In the genomic region with DNA sequence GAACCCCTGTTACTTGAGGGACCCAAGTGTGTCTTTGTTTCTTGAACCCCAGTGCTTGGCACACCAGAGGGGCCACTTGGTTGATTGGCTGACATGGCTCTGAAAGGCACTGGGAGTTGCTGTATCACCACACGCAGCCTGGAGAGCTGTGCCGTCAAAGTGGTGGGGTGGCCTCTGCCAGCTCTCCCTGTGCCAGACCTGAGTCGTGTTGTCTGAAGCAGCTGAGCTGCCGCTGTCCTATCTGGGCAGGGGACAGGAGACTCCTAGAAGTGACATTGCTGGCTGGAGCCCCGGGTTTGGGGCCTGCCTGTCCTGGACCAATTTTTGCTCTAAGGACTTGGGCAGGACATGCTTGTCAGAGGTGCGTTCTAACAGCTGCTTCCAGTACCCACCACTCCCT, we compare ENCODE assay signal across 29 cellular contexts. TPM values are rescaled to one million over a fixed set of nuclear protein-coding genes. Genes with fewer than 3 reads are reported as not detected.
DNase-seq lines count a peak whose midpoint lies in the region; ATAC-seq, FAIRE-seq and TF ChIP-seq lines count a peak whose summit lies in the region.
"Had no signal": no experiment of that assay in that cellular context is flagged by ENCODE, and none has a peak within 500 bp of the region (broad histone marks: within the 10 kb centered on the region; RNA-seq: fewer than 3 reads in every experiment).

No MANE protein-coding gene starts in this region.

- H3K18ac ChIP-seq in H1 (ENCODE audit: extremely low read depth, low read length): no peak overlapping the region

- H4K91ac ChIP-seq in H1 (replicated peaks; ENCODE audit: insufficient read length, low read length): no peak overlapping the region

- H2AK5ac ChIP-seq in H1 (ENCODE audit: low read depth, low read length): no peak overlapping the region

- H3K79me1 ChIP-seq in H1 (ENCODE audit: low read depth, low read length): no peaks in the 10 kb centered on the region

- no peak overlapping the region for H3K4me3 ChIP-seq in SK-N-MC
- H3K4me3 ChIP-seq in H1 (ENCODE audit: extremely low read depth in 1 of 4, insufficient read depth in 2 of 4, low read depth in 3 of 4, low read length in 4 of 4): no peak overlapping the region
- no peak overlapping the region for H3K4me3 ChIP-seq in thyroid gland (replicated peaks in 1 of 3)
- H3K4me3 ChIP-seq in aorta (ENCODE audit: low read length in 2 of 2): no peak overlapping the region
- H3K4me3 ChIP-seq: breast epithelium, esophagus squamous epithelium, hepatocyte, skin epidermis, stomach had no signal

- no peak for TF ChIP-seq EP300 in H1 (IDR thresholded peaks at IDR 0.05; ENCODE audit: borderline replicate concordance in 1 of 2, low read depth in 2 of 2, low read length in 2 of 2)

- WGBS in H1 (ENCODE audit: extremely low coverage in 1 of 2, insufficient coverage in 1 of 2, insufficient read length in 1 of 2, insufficient replicate concordance in 2 of 2, low coverage in 1 of 2, low lambda C conversion rate in 2 of 2, missing lambda C conversion rate in 1 of 2), 2 experiments: 92% methylated on average over 6 of the region's 6 CpGs; no CpG with 5 or more reads in 1 of the 2 experiments
- WGBS in thyroid gland, 2 donors: 22 to 59% methylated on average over 2 to 5 of the region's 6 CpGs
- WGBS in aorta, 2 donors: 64 to 65% methylated on average over 6 of the region's 6 CpGs

- no peaks in the 10 kb centered on the region for H3K9me3 ChIP-seq in SK-N-MC (ENCODE audit: low read depth, low read length)
- H3K9me3 ChIP-seq in H1 (ENCODE audit: insufficient read depth in 2 of 2, low read depth in 1 of 2, low read length in 1 of 2): no peaks in the 10 kb centered on the region
- no peaks in the 10 kb centered on the region for H3K9me3 ChIP-seq in thyroid gland
- H3K9me3 ChIP-seq in aorta (ENCODE audit: control insufficient read depth, low read length): no peaks in the 10 kb centered on the region
- H3K9me3 ChIP-seq: breast epithelium, esophagus squamous epithelium, stomach had no signal

- no peak overlapping the region for H2BK20ac ChIP-seq in H1 (ENCODE audit: low read length)

- no peak overlapping the region for H3K27ac Mint-ChIP-seq in mesothelial cell of epicardium
- H3K27ac Mint-ChIP-seq: naive thymus-derived CD4-positive, alpha-beta T cell had no signal

- TF ChIP-seq POLR2A in H1 (IDR thresholded peaks at IDR 0.05; ENCODE audit: control extremely low read depth in 1 of 2, low read depth in 2 of 2, low read length in 2 of 2) (no peak), thyroid gland (IDR thresholded peaks at IDR 0.05) (peak in 1 of 2 donors; percentile 15)

- no peaks in the 10 kb centered on the region for H3K79me2 ChIP-seq in H1 (ENCODE audit: control insufficient read depth in 1 of 2, insufficient read depth in 2 of 2, low read length in 2 of 2)
- H3K79me2 ChIP-seq: hepatocyte had no signal

- no peak overlapping the region for H2BK12ac ChIP-seq in H1 (ENCODE audit: low read depth, low read length)

- no peak for FAIRE-seq in H1 (lab: Jason Lieb, UNC)

- H3K27ac ChIP-seq in SK-N-MC (peak overlapping the region; percentile 61; the same call in 1 of the 2 replicates), H1 (ENCODE audit: low read depth, low read length) (no peak overlapping the region), layer of hippocampus (ENCODE audit: low read depth, low read length) (peak overlapping the region; percentile 87), thyroid gland (peak overlapping the region in 2 of 3 donors; percentile 55 to 68), aorta (ENCODE audit: low read depth in 1 of 2, low read length in 2 of 2) (no peak overlapping the region)
- H3K27ac ChIP-seq: breast epithelium, esophagus squamous epithelium, hepatocyte, skin epidermis, stomach had no signal

- H3K36me3 Mint-ChIP-seq in mesothelial cell of epicardium: peaks cover 18% of the 10 kb centered on the region

- no peak for TF ChIP-seq CTCF in H1 (IDR thresholded peaks at IDR 0.05; ENCODE audit: control extremely low read depth in 1 of 3, insufficient read depth in 1 of 3, low read depth in 1 of 3, low read length in 3 of 3)
- TF ChIP-seq CTCF in thyroid gland (IDR thresholded peaks at IDR 0.05): no peak
- no peak for TF ChIP-seq CTCF in mesothelial cell of epicardium (IDR thresholded peaks at IDR 0.05; ENCODE audit: unreplicated experiment)

- TF ChIP-seq RAD21 in H1 (IDR thresholded peaks at IDR 0.05 in 1 of 2, conservative IDR thresholded peaks at IDR 0.05 in 1 of 2; ENCODE audit: low read depth in 2 of 2, low read length in 2 of 2): no peak

- 0 out of 7 replicates have a peak, but pooled peaks cover 0 to 3% (median 1%) of the 10 kb centered on the region in 4 experiments for H3K27me3 ChIP-seq in H1 (replicated peaks in 1 of 4; ENCODE audit: control insufficient read depth in 3 of 4, extremely low read depth in 1 of 4, insufficient read depth in 3 of 4, low read length in 3 of 4)
- H3K27me3 ChIP-seq in layer of hippocampus (ENCODE audit: control insufficient read depth, insufficient read depth, low read length): no peaks in the 10 kb centered on the region
- no peaks in the 10 kb centered on the region for H3K27me3 ChIP-seq in thyroid gland
- H3K27me3 ChIP-seq in aorta (ENCODE audit: control insufficient read depth in 1 of 2, insufficient read depth in 2 of 2, low read length in 1 of 2): no peaks in the 10 kb centered on the region
- H3K27me3 ChIP-seq: breast epithelium, hepatocyte had no signal

- intact Hi-C loops in thyroid gland (cut with DNase I): no loop called here
- intact Hi-C loops in aorta (cut with DNase I): no loop called here

- no peak overlapping the region for H3K4ac ChIP-seq in H1 (replicated peaks; ENCODE audit: insufficient read length, low read depth, low read length)

- peaks cover 0 to 3% of the 10 kb centered on the region in 2 experiments for H4K20me1 ChIP-seq in H1 (replicated peaks in 1 of 2; ENCODE audit: control insufficient read depth in 1 of 2, insufficient read depth in 2 of 2, low read length in 2 of 2)

- CTCF ChIA-PET in H1 (lab: Charles Lee; ENCODE audit: partially characterized antibody): interaction anchor here (0.8 to 4.1 kb wide), 4 partner anchors 9 to 77 kb away, joined by 3 to 18 read pairs (median 5); no protein-coding TSS in a partner anchor

- H3K4me1 ChIP-seq in H1 (replicated peaks in 1 of 4; ENCODE audit: control insufficient read depth in 3 of 4, insufficient read depth in 4 of 4, low read length in 3 of 4) (peaks cover 0 to under 1% (median 0%) of the 10 kb centered on the region in 4 experiments; a peak in 2 of 7 replicates), thyroid gland (peaks cover 0 to 17% of the 10 kb centered on the region in 2 donors), aorta (ENCODE audit: control insufficient read depth in 1 of 2, insufficient read depth in 2 of 2, low read length in 2 of 2) (no peaks in the 10 kb centered on the region)
- H3K4me1 ChIP-seq: breast epithelium had no signal

- ATAC-seq in aorta (ENCODE audit: low FRiP score): no peak
- ATAC-seq: HCT116; left lobe of liver; naive thymus-derived CD4-positive, alpha-beta T cell; PC-3 had no signal

- no peak overlapping the region for H2BK120ac ChIP-seq in H1 (replicated peaks; ENCODE audit: low read depth, low read length)

- H3K4me1 Mint-ChIP-seq in mesothelial cell of epicardium: peaks cover 7% of the 10 kb centered on the region

- peaks cover 18% of the 10 kb centered on the region for H3K27me3 Mint-ChIP-seq in mesothelial cell of epicardium (ENCODE audit: low read depth)
- H3K27me3 Mint-ChIP-seq: activated B cell treated with CpG ODN at 0.5 μM for 24 hours had no signal

- H4K5ac ChIP-seq in H1 (ENCODE audit: insufficient read length, low read depth, low read length): no peak overlapping the region

- no peaks in the 10 kb centered on the region for H3K9me3 Mint-ChIP-seq in mesothelial cell of epicardium
- H3K9me3 Mint-ChIP-seq: activated B cell treated with CpG ODN at 0.5 μM for 24 hours; naive thymus-derived CD4-positive, alpha-beta T cell had no signal

- DNase-seq in SK-N-MC (ENCODE audit: low read depth, low spot score): no peak
- no peak for DNase-seq in H1 (ENCODE audit: low read depth in 1 of 2, low spot score in 2 of 2)
- DNase-seq in thyroid gland: peak; percentile 65 to 70
- no peak for DNase-seq in aorta
- DNase-seq in NCI-H1417 treated with DMSO at 0.1 percent for 48 hours (lab: John Stamatoyannopoulos, UW): no peak
- no peak for DNase-seq in mesothelial cell of epicardium (ENCODE audit: low spot score in 2 of 2, unreplicated experiment in 2 of 2)
- DNase-seq: activated B cell treated with CpG ODN at 0.5 μM for 24 hours; activated CD4-positive, alpha-beta T cell treated with anti-CD3 and anti-CD28 coated beads, Interleukin-2, amount 50 U/mL, for 4 hours; activated naive CD4-positive, alpha-beta T cell treated with anti-CD3 and anti-CD28 coated beads, Interleukin-2, amount 50 U/mL, for 16 hours; amniotic stem cell; CD4-positive, CD25-positive, alpha-beta regulatory T cell; cortex of kidney; esophagus squamous epithelium; foreskin melanocyte; Karpas-422; naive thymus-derived CD4-positive, alpha-beta T cell; NCI-H146; NCI-H446 treated with DMSO at 0.1 percent for 48 hours; occipital lobe; PC-3; stomach; trophoblast cell had no signal

- no peak overlapping the region for H3K4me2 ChIP-seq in H1 (ENCODE audit: insufficient read depth in 1 of 2, low read depth in 2 of 2, low read length in 2 of 2)

- H2BK5ac ChIP-seq in H1 (ENCODE audit: low read depth, low read length): peak overlapping the region; percentile 35; the same call in 1 of the 2 replicates

- H3K23me2 ChIP-seq in H1 (ENCODE audit: low read depth, low read length): no peaks in the 10 kb centered on the region; the same call in 1 of the 2 replicates

- H3K23ac ChIP-seq in H1 (ENCODE audit: insufficient read length): no peak overlapping the region

- no peak overlapping the region for H3K14ac ChIP-seq in H1 (ENCODE audit: insufficient read length)

- H4K8ac ChIP-seq in H1 (ENCODE audit: extremely low read depth, insufficient read depth, low read length): no peak overlapping the region

- no peak overlapping the region for H2BK15ac ChIP-seq in H1 (ENCODE audit: low read length)

- no peak overlapping the region for H3K56ac ChIP-seq in H1 (replicated peaks; ENCODE audit: insufficient read length, low read depth, low read length)

- peaks cover 16% of the 10 kb centered on the region; the same call in 1 of the 2 replicates for H3K36me3 ChIP-seq in SK-N-MC (ENCODE audit: insufficient read depth, low read length)
- peaks cover 0 to 5% (median 0%) of the 10 kb centered on the region in 4 experiments; a peak in 1 of 8 replicates for H3K36me3 ChIP-seq in H1 (ENCODE audit: control insufficient read depth in 2 of 4, insufficient read depth in 4 of 4, low read length in 3 of 4)
- H3K36me3 ChIP-seq in thyroid gland: peaks cover 17 to 19% of the 10 kb centered on the region in 2 donors
- H3K36me3 ChIP-seq in aorta (ENCODE audit: control insufficient read depth in 1 of 2, insufficient read depth in 2 of 2, low read length in 1 of 2): no peaks in the 10 kb centered on the region
- H3K36me3 ChIP-seq: breast epithelium had no signal

- no peak overlapping the region for H2AFZ ChIP-seq in H1 (ENCODE audit: low read length)
- H2AFZ ChIP-seq: hepatocyte had no signal

- H3K4me3 Mint-ChIP-seq in mesothelial cell of epicardium: no peak overlapping the region
- H3K4me3 Mint-ChIP-seq: activated B cell treated with CpG ODN at 0.5 μM for 24 hours; CD4-positive, CD25-positive, alpha-beta regulatory T cell; naive thymus-derived CD4-positive, alpha-beta T cell had no signal

- H3K9ac ChIP-seq in SK-N-MC (ENCODE audit: insufficient read length) (no peak overlapping the region), H1 (replicated peaks in 1 of 4; ENCODE audit: extremely low read depth in 1 of 4, low read depth in 3 of 4, low read length in 3 of 4) (no peak overlapping the region)

- POLR2A ChIA-PET in H1 (lab: Charles Lee; ENCODE audit: partially characterized antibody): interaction anchor here (0.6 to 2.3 kb wide), 3 partner anchors 11 to 42 kb away, joined by 3 to 7 read pairs (median 4); no protein-coding TSS in a partner anchor

RNA-seq across cellular contexts. Expression of gene SNX22, which starts 5.5 kb away (rescaled TPM):
- total RNA-seq in H1 (2021; fragmentation: NEBNext Ultra II Directional; extraction: Animal tissue kit (Norgen Biotek cat#: 25700)): 4.9 and 5.1 TPM in 2 replicates
- polyA plus RNA-seq in H1 (2011; rRNA removed) (4.9 and 7.5 TPM in 2 replicates), aorta (under 1 TPM; 0.38 to 0.90 TPM)
- polyA plus RNA-seq in H1 (2011; cell fraction: cytosol; rRNA removed): 4.8 TPM
- 22.3 TPM for polyA plus RNA-seq in H1 (2011; cell fraction: nucleus; rRNA removed)
- polyA plus RNA-seq in H1 (2012, experiment 1 of 2): 6.0 to 7.3 TPM (median 6.5 TPM) in 4 replicates
- polyA plus RNA-seq in H1 (2012, experiment 2 of 2): 3.8 TPM
- 3.7 TPM for polyA plus RNA-seq in H1 (2013, experiment 1 of 2)
- 3.7 TPM for polyA plus RNA-seq in H1 (2013, experiment 2 of 2)
- 5.5 and 6.7 TPM in 2 replicates for polyA minus RNA-seq in H1 (2011; rRNA and poly(A)+ RNA removed)
- 3.9 TPM for polyA minus RNA-seq in H1 (2011; cell fraction: cytosol; rRNA and poly(A)+ RNA removed)
- polyA minus RNA-seq in H1 (2011; cell fraction: nucleus; rRNA and poly(A)+ RNA removed): 13.7 TPM
- total RNA-seq in thyroid gland (100 to 1,000 TPM; 102 to 241 (median 123) TPM), aorta (under 1 TPM; 0.36 to 0.39 TPM), mesothelial cell of epicardium (0.78 to 0.91 TPM (median 0.79 TPM) in 3 replicates)
- total RNA-seq: Daoy had no signal

RNA-seq across cellular contexts. Expression of gene PPIB, which starts 16.8 kb away (rescaled TPM):
- total RNA-seq in H1 (2021; fragmentation: NEBNext Ultra II Directional; extraction: Animal tissue kit (Norgen Biotek cat#: 25700)): 558 and 571 TPM in 2 replicates
- polyA plus RNA-seq in H1 (2011; rRNA removed): 513 and 579 TPM in 2 replicates
- 573 TPM for polyA plus RNA-seq in H1 (2011; cell fraction: cytosol; rRNA removed)
- 317 TPM for polyA plus RNA-seq in H1 (2011; cell fraction: nucleus; rRNA removed)
- polyA plus RNA-seq in H1 (2012, experiment 1 of 2): 555 to 692 TPM (median 653 TPM) in 4 replicates
- 698 TPM for polyA plus RNA-seq in H1 (2012, experiment 2 of 2)
- 916 TPM for polyA plus RNA-seq in H1 (2013, experiment 1 of 2)
- 1,215 TPM for polyA plus RNA-seq in H1 (2013, experiment 2 of 2)
- polyA minus RNA-seq in H1 (2011; rRNA and poly(A)+ RNA removed): 171 and 182 TPM in 2 replicates
- polyA minus RNA-seq in H1 (2011; cell fraction: cytosol; rRNA and poly(A)+ RNA removed): 175 TPM
- polyA minus RNA-seq in H1 (2011; cell fraction: nucleus; rRNA and poly(A)+ RNA removed): 87.3 TPM
- total RNA-seq in thyroid gland: 1,000 to 10,000 TPM; 1,046 to 3,819 (median 1,394) TPM
- 100 to 1,000 TPM; 362 to 395 TPM for total RNA-seq in aorta
- polyA plus RNA-seq in aorta: 100 to 1,000 TPM; 293 to 699 TPM
- total RNA-seq in mesothelial cell of epicardium: 422 to 430 TPM (median 425 TPM) in 3 replicates

RNA-seq across cellular contexts. Expression of gene SNX1, which starts 50.3 kb away (rescaled TPM):
- 59.8 and 66.7 TPM in 2 replicates for total RNA-seq in H1 (2021; fragmentation: NEBNext Ultra II Directional; extraction: Animal tissue kit (Norgen Biotek cat#: 25700))
- polyA plus RNA-seq in H1 (2011; rRNA removed) (26.1 and 27.9 TPM in 2 replicates), aorta (10 to 100 TPM; 54.6 to 57.7 TPM)
- polyA plus RNA-seq in H1 (2011; cell fraction: cytosol; rRNA removed): 40.1 TPM
- 54.0 TPM for polyA plus RNA-seq in H1 (2011; cell fraction: nucleus; rRNA removed)
- polyA plus RNA-seq in H1 (2012, experiment 1 of 2): 35.2 to 45.6 TPM (median 40.5 TPM) in 4 replicates
- 15.0 TPM for polyA plus RNA-seq in H1 (2012, experiment 2 of 2)
- polyA plus RNA-seq in H1 (2013, experiment 1 of 2): 30.9 TPM
- polyA plus RNA-seq in H1 (2013, experiment 2 of 2): 29.6 TPM
- polyA minus RNA-seq in H1 (2011; rRNA and poly(A)+ RNA removed): 35.2 and 51.9 TPM in 2 replicates
- polyA minus RNA-seq in H1 (2011; cell fraction: cytosol; rRNA and poly(A)+ RNA removed): 18.2 TPM
- 26.1 TPM for polyA minus RNA-seq in H1 (2011; cell fraction: nucleus; rRNA and poly(A)+ RNA removed)
- total RNA-seq in thyroid gland (100 to 1,000 TPM; 184 to 348 (median 211) TPM), aorta (100 to 1,000 TPM; 122 to 153 TPM), mesothelial cell of epicardium (93.6 to 97.9 TPM (median 94.4 TPM) in 3 replicates)

RNA-seq across cellular contexts. Expression of gene CIAO2A, which starts 52.4 kb away (rescaled TPM):
- total RNA-seq in H1 (2021; fragmentation: NEBNext Ultra II Directional; extraction: Animal tissue kit (Norgen Biotek cat#: 25700)): 86.5 and 89.3 TPM in 2 replicates
- polyA plus RNA-seq in H1 (2011; rRNA removed) (40.7 and 76.4 TPM in 2 replicates), aorta (10 to 100 TPM; 24.1 to 81.9 TPM)
- 87.4 TPM for polyA plus RNA-seq in H1 (2011; cell fraction: cytosol; rRNA removed)
- 29.0 TPM for polyA plus RNA-seq in H1 (2011; cell fraction: nucleus; rRNA removed)
- 55.9 to 82.6 TPM (median 60.0 TPM) in 4 replicates for polyA plus RNA-seq in H1 (2012, experiment 1 of 2)
- polyA plus RNA-seq in H1 (2012, experiment 2 of 2): 129 TPM
- 62.6 TPM for polyA plus RNA-seq in H1 (2013, experiment 1 of 2)
- 63.5 TPM for polyA plus RNA-seq in H1 (2013, experiment 2 of 2)
- polyA minus RNA-seq in H1 (2011; rRNA and poly(A)+ RNA removed): 11.1 and 13.9 TPM in 2 replicates
- polyA minus RNA-seq in H1 (2011; cell fraction: cytosol; rRNA and poly(A)+ RNA removed): 19.9 TPM
- polyA minus RNA-seq in H1 (2011; cell fraction: nucleus; rRNA and poly(A)+ RNA removed): 13.8 TPM
- total RNA-seq in thyroid gland (100 to 1,000 TPM; 104 to 144 (median 129) TPM), aorta (10 to 100 TPM; 23.2 to 27.4 TPM), mesothelial cell of epicardium (39.3 to 42.3 TPM (median 41.8 TPM) in 3 replicates)

Comparison
In these comparisons a context has a peak if more than half of its experiments do, and no peak if none do; other contexts are left out.
1. DNase-seq: peak in thyroid gland (2 of 2); none in SK-N-MC (single experiment), H1 (0 of 2), aorta (0 of 2), NCI-H1417 treated with DMSO at 0.1 percent for 48 hours (single experiment) and mesothelial cell of epicardium (0 of 2).
2. H3K27ac ChIP-seq: peak in SK-N-MC (single experiment), layer of hippocampus (single experiment) and thyroid gland (2 of 3); none in H1 (single experiment) and aorta (0 of 2).
3. RNA of gene SNX22, which starts 5.5 kb away (total RNA-seq): 102 to 241 TPM in thyroid gland; 4.9 to 5.1 TPM in H1, 0.78 to 0.91 TPM in mesothelial cell of epicardium and 0.36 to 0.39 TPM in aorta; every median in the first group is over 10 times any median in the second.